8 cellular contexts compared by ENCODE assay signal in genomic region chr19:19444694-19445155, GRCh38. TPM values are rescaled to one million over a fixed set of nuclear protein-coding genes. Genes with fewer than 3 reads are reported as not detected.
DNase-seq lines count a peak whose midpoint lies in the region; ATAC-seq, FAIRE-seq and TF ChIP-seq lines count a peak whose summit lies in the region.

No MANE protein-coding gene starts in this region.

- peak overlapping the region; percentile 28 for H3K27ac ChIP-seq in iPS-20b (ENCODE audit: low read length)

- peaks cover 5% of the 10 kb centered on the region; the same call in 1 of the 2 replicates for H3K36me3 Mint-ChIP-seq in WTC11

- POLR2A ChIA-PET in WTC11 (lab: Charles Lee), result interaction anchor here (1.1 kb wide), 1 partner anchor 39 kb away, joined by 3 read pairs; the partner anchor contains the start of gene GATAD2A

- H3K4me1 Mint-ChIP-seq in WTC11, result peaks cover 52% of the 10 kb centered on the region

- DNase-seq in AG10803 (ENCODE audit: low read depth), result peak; percentile 39
- DNase-seq in WTC11 (ENCODE audit: low spot score), result no peak
- DNase-seq in SHP77 treated with DMSO at 0.1 percent for 48 hours (lab: John Stamatoyannopoulos, UW), result no peak
- DNase-seq in D721Med (ENCODE audit: insufficient read length, low spot score), result no peak
- DNase-seq in NCI-H1092 treated with DMSO at 0.1 percent for 48 hours (lab: John Stamatoyannopoulos, UW), result no peak

- peak overlapping the region; percentile 95 for H3K27ac Mint-ChIP-seq in WTC11

- H3K4me3 Mint-ChIP-seq in WTC11, result no peak overlapping the region

- CTCF ChIA-PET in WTC11 (lab: Charles Lee), result interaction anchor here (0.9 to 1.0 kb wide), 2 partner anchors 15 to 110 kb away, joined by 3 read pairs; no protein-coding TSS in a partner anchor

- no peaks in the 10 kb centered on the region for H3K9me3 Mint-ChIP-seq in WTC11

- H3K36me3 ChIP-seq in iPS-20b (ENCODE audit: insufficient read depth, low read depth, low read length), result 0 out of 2 replicates have a peak, but pooled peaks cover 6% of the 10 kb centered on the region

- peaks cover 18% of the 10 kb centered on the region for H3K4me1 ChIP-seq in iPS-20b (ENCODE audit: insufficient read depth, low read length)

- H3K27me3 Mint-ChIP-seq in WTC11 (ENCODE audit: low read depth), result no peaks in the 10 kb centered on the region

- TF ChIP-seq CTCF in AG10803 (conservative IDR thresholded peaks at IDR 0.05; ENCODE audit: low read length) (no peak), WTC11 (IDR thresholded peaks at IDR 0.05) (no peak), D721Med (IDR thresholded peaks at IDR 0.05; ENCODE audit: insufficient read depth, missing control alignments) (no peak)

- H3K27me3 ChIP-seq in iPS-20b (ENCODE audit: insufficient read depth, low read length), result no peaks in the 10 kb centered on the region

- no peak for FAIRE-seq in D721Med (lab: Jason Lieb, UNC)

- no peak overlapping the region for H3K4me3 ChIP-seq in AG10803 (ENCODE audit: low read length)
- no peak overlapping the region for H3K4me3 ChIP-seq in iPS-20b (ENCODE audit: low read length)

- ATAC-seq in HG02885 (IDR thresholded peaks at IDR 0.05; ENCODE audit: poor library complexity, unreplicated experiment), result peak; percentile 61
- ATAC-seq in WTC11, result peak; percentile 31
- no peak for ATAC-seq in GM18867 (IDR thresholded peaks at IDR 0.05; ENCODE audit: unreplicated experiment)

- no peaks in the 10 kb centered on the region for H3K9me3 ChIP-seq in iPS-20b (ENCODE audit: insufficient read depth, low read depth, low read length)

- peak overlapping the region; percentile 33; the same call in 1 of the 2 replicates for H3K9ac ChIP-seq in iPS-20b (ENCODE audit: low read depth, low read length)

TF ChIP-seq in WTC11, 78 proteins besides CTCF, POLR2A, EP300 and RAD21:
- TF ChIP-seq ZNF121 (CRISPR knock-in tag; IDR thresholded peaks at IDR 0.05) (no peak), ZNF219 (CRISPR knock-in tag; IDR thresholded peaks at IDR 0.05; ENCODE audit: borderline replicate concordance) (no peak), MAX (CRISPR knock-in tag; IDR thresholded peaks at IDR 0.05) (no peak), ZNF512 (CRISPR knock-in tag; IDR thresholded peaks at IDR 0.05; ENCODE audit: borderline replicate concordance) (no peak), HMGXB4 (CRISPR knock-in tag; IDR thresholded peaks at IDR 0.05) (no peak), SP1 (CRISPR knock-in tag; conservative IDR thresholded peaks at IDR 0.05) (no peak), ZSCAN18 (CRISPR knock-in tag; IDR thresholded peaks at IDR 0.05) (no peak), NR3C1 (CRISPR knock-in tag; conservative IDR thresholded peaks at IDR 0.05; ENCODE audit: low read depth) (no peak), MXD4 (CRISPR knock-in tag; IDR thresholded peaks at IDR 0.05; ENCODE audit: borderline replicate concordance) (no peak), ZNF416 (CRISPR knock-in tag; IDR thresholded peaks at IDR 0.05) (no peak), PREB (CRISPR knock-in tag; IDR thresholded peaks at IDR 0.05; ENCODE audit: borderline replicate concordance) (no peak)

RNA-seq across cellular contexts. Expression of gene GATAD2A, which starts 39.2 kb away (rescaled TPM):
- total RNA-seq in WTC11 (2021), result 186 to 209 TPM (median 189 TPM) in 3 replicates
